Comparison of ENCODE assay signal across 9 cellular contexts in the genomic region with DNA sequence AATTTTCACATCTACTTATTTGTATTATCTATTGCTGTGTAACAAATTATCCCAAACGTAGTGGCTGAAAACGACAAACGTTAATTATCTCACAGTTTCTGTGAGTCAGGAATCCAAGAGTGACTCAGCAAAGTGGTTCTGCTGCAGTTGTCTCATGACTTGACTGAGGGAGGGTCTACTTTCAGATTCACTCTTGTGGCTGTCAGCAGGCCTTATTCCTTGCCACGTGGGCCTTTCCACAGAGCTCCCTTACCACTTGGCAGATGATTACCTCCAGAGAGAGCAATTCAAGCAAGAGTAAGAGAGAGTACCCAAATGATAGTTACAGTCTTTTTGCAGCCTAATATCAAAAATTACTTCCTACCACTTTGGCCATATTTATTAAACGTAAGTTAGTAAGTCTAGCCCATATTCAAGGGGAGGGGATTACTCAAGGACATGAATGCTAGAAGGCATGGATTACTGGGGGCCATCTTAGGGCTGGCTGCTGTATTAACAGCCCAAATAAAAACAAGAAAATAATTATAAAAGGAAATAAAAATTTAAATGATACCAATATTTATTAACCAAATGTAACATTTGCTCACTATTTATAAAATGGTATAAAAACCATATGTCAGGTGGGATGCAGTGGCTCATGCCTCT. TPM values are rescaled to one million over a fixed set of nuclear protein-coding genes. Genes with fewer than 3 reads are reported as not detected.
DNase-seq lines count a peak whose midpoint lies in the region; ATAC-seq and TF ChIP-seq lines count a peak whose summit lies in the region.
"Had no signal": no experiment of that assay in that cellular context is flagged by ENCODE, and none has a peak within 500 bp of the region (broad histone marks: within the 10 kb centered on the region; RNA-seq: fewer than 3 reads in every experiment).

No MANE protein-coding gene starts in this region.

- POLR2A ChIA-PET in activated CD4-positive, alpha-beta T cell treated with anti-CD3 and anti-CD28 coated beads for 36 hours (lab: Charles Lee) = no interaction called here

- H3K4me1 ChIP-seq in foreskin keratinocyte = no peaks in the 10 kb centered on the region
- H3K4me1 ChIP-seq: right lobe of liver had no signal

- no peaks in the 10 kb centered on the region for H3K27me3 Mint-ChIP-seq in activated CD4-positive, alpha-beta T cell treated with anti-CD3 and anti-CD28 coated beads for 36 hours

- CTCF ChIA-PET in activated CD4-positive, alpha-beta T cell treated with anti-CD3 and anti-CD28 coated beads for 36 hours (lab: Charles Lee) = interaction anchor here (0.6 kb wide), 1 partner anchor 33 kb away, joined by 4 read pairs; no protein-coding TSS in a partner anchor

- H3K36me3 Mint-ChIP-seq in activated CD4-positive, alpha-beta T cell treated with anti-CD3 and anti-CD28 coated beads for 36 hours (ENCODE audit: low read depth) = no peaks in the 10 kb centered on the region

- peak; percentile 92 for ATAC-seq in activated CD4-positive, alpha-beta T cell treated with anti-CD3 and anti-CD28 coated beads for 36 hours
- ATAC-seq in HG02759 (IDR thresholded peaks at IDR 0.05; ENCODE audit: unreplicated experiment) = peak; percentile 98
- ATAC-seq in foreskin keratinocyte = peak; percentile 83
- ATAC-seq in GM21360 (IDR thresholded peaks at IDR 0.05; ENCODE audit: unreplicated experiment) = no peak
- no peak for ATAC-seq in left ventricle myocardium superior

- H3K9me3 Mint-ChIP-seq in activated CD4-positive, alpha-beta T cell treated with anti-CD3 and anti-CD28 coated beads for 36 hours (ENCODE audit: low read depth) = no peaks in the 10 kb centered on the region

- no peak for TF ChIP-seq CTCF in foreskin keratinocyte (conservative IDR thresholded peaks at IDR 0.05)

- peak; percentile 49 for DNase-seq in activated CD4-positive, alpha-beta T cell treated with anti-CD3 and anti-CD28 coated beads for 36 hours
- DNase-seq in activated CD4-positive, alpha-beta T cell treated with anti-CD3 and anti-CD28 coated beads, Interleukin-2, amount 50 U/mL, for 4 hours = no peak
- peak; percentile 86 for DNase-seq in RPMI7951 (ENCODE audit: low read depth)
- DNase-seq in foreskin keratinocyte = peak; percentile 15 to 46
- DNase-seq in left ventricle myocardium superior = no peak
- DNase-seq in cerebellar nuclear complex (lab: John Stamatoyannopoulos, UW) = no peak
- DNase-seq: right lobe of liver had no signal

- H3K4me1 Mint-ChIP-seq in activated CD4-positive, alpha-beta T cell treated with anti-CD3 and anti-CD28 coated beads for 36 hours = peaks cover 4% of the 10 kb centered on the region

- H3K4me3 Mint-ChIP-seq in activated CD4-positive, alpha-beta T cell treated with anti-CD3 and anti-CD28 coated beads for 36 hours = no peak overlapping the region

- no peaks in the 10 kb centered on the region for H3K27me3 ChIP-seq in foreskin keratinocyte
- H3K27me3 ChIP-seq: right lobe of liver had no signal

- H3K27ac Mint-ChIP-seq in activated CD4-positive, alpha-beta T cell treated with anti-CD3 and anti-CD28 coated beads for 36 hours = no peak overlapping the region

- intact Hi-C loops in activated CD4-positive, alpha-beta T cell treated with anti-CD3 and anti-CD28 coated beads for 36 hours (cut with DNase I, micrococcal nuclease) = no loop called here
- intact Hi-C loops in left ventricle myocardium superior (cut with micrococcal nuclease) = no loop called here

- H3K27ac ChIP-seq in foreskin keratinocyte = peak overlapping the region; percentile 58
- H3K27ac ChIP-seq: right lobe of liver had no signal

RNA-seq across cellular contexts. Expression of a gene that starts 48.7 kb away (rescaled TPM):
- 10 to 100 TPM in 1 of 2 experiments, 1 to 10 TPM in 1; 8.2 to 13.0 TPM for total RNA-seq in activated CD4-positive, alpha-beta T cell treated with anti-CD3 and anti-CD28 coated beads for 36 hours
- 13.2 and 15.3 TPM in 2 replicates for total RNA-seq in RPMI7951 (2014; rRNA removed; shearing (Covaris generic))
- 16.3 and 18.5 TPM in 2 replicates for total RNA-seq in foreskin keratinocyte
- polyA plus RNA-seq in foreskin keratinocyte = 2.8 and 2.9 TPM in 2 replicates
- 16.4 TPM for total RNA-seq in left ventricle myocardium superior

RNA-seq across cellular contexts. Expression of a gene that starts 53.9 kb away (rescaled TPM):
- total RNA-seq in activated CD4-positive, alpha-beta T cell treated with anti-CD3 and anti-CD28 coated beads for 36 hours = 1 to 10 TPM; 6.2 to 9.0 TPM
- 5.1 and 6.7 TPM in 2 replicates for total RNA-seq in RPMI7951 (2014; rRNA removed; shearing (Covaris generic))
- total RNA-seq in foreskin keratinocyte = 2.1 and 2.4 TPM in 2 replicates
- 0.49 and 0.59 TPM in 2 replicates for polyA plus RNA-seq in foreskin keratinocyte
- 5.3 TPM for total RNA-seq in left ventricle myocardium superior

RNA-seq across cellular contexts. Expression of a gene that starts 54.5 kb away (rescaled TPM):
- total RNA-seq in activated CD4-positive, alpha-beta T cell treated with anti-CD3 and anti-CD28 coated beads for 36 hours = 100 to 1,000 TPM in 1 of 2 experiments, 10 to 100 TPM in 1; 92.5 to 129 TPM
- total RNA-seq in RPMI7951 (2014; rRNA removed; shearing (Covaris generic)) = 64.1 and 72.1 TPM in 2 replicates
- total RNA-seq in foreskin keratinocyte = 66.3 and 70.6 TPM in 2 replicates
- polyA plus RNA-seq in foreskin keratinocyte = 68.4 and 81.2 TPM in 2 replicates
- 64.4 TPM for total RNA-seq in left ventricle myocardium superior

Comparison
In these comparisons a context has a peak if more than half of its experiments do, and no peak if none do; other contexts are left out.
1. DNase-seq: peak in activated CD4-positive, alpha-beta T cell treated with anti-CD3 and anti-CD28 coated beads for 36 hours (single experiment), RPMI7951 (single experiment) and foreskin keratinocyte (2 of 2); none in activated CD4-positive, alpha-beta T cell treated with anti-CD3 and anti-CD28 coated beads, Interleukin-2, amount 50 U/mL, for 4 hours (0 of 2), left ventricle myocardium superior (single experiment) and cerebellar nuclear complex (0 of 2).
2. ATAC-seq: peak in activated CD4-positive, alpha-beta T cell treated with anti-CD3 and anti-CD28 coated beads for 36 hours (single experiment), HG02759 (single experiment) and foreskin keratinocyte (single experiment); none in GM21360 (single experiment) and left ventricle myocardium superior (single experiment).